Comparison of ENCODE assay signal across 19 cellular contexts in the genomic region with DNA sequence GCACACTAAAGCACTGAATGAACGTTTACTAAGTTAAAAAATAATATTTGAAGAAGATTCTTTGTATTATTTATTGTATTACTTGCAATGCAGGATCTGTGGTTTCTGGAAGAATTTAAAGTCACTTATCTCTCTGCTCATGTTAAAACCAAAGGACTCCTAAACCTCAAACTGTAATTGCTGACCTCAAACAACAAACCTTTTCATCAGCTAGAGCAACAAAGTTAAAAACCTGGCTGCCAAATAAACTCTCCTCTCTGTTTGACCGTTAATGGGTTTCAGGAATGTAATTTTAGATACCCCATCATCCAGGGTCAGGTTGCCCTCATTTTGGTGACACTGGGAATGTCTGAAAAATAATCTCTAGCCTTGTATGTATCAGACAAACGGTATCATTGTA.
DNase-seq lines count a peak whose midpoint lies in the region; ATAC-seq, FAIRE-seq and TF ChIP-seq lines count a peak whose summit lies in the region.
"Had no signal": no experiment of that assay in that cellular context is flagged by ENCODE, and none has a peak within 500 bp of the region (broad histone marks: within the 10 kb centered on the region; RNA-seq: fewer than 3 reads in every experiment).

No MANE protein-coding gene starts in this region.

- H3K79me2 ChIP-seq in osteoblast (ENCODE audit: insufficient read depth, low read length), result no peaks in the 10 kb centered on the region

- H3K4me1 Mint-ChIP-seq in chondrocyte (ENCODE audit: low read depth), result peaks cover 36% of the 10 kb centered on the region

- peak overlapping the region; percentile 84 for H3K27ac Mint-ChIP-seq in chondrocyte (ENCODE audit: unreplicated experiment)
- H3K27ac Mint-ChIP-seq: effector memory CD8-positive, alpha-beta T cell had no signal

- H3K27ac ChIP-seq in osteoblast (ENCODE audit: low read depth, low read length) (peak overlapping the region; percentile 54), upper lobe of left lung (no peak overlapping the region)
- H3K27ac ChIP-seq: ovary, suprapubic skin had no signal

- TF ChIP-seq POLR2A in upper lobe of left lung (IDR thresholded peaks at IDR 0.05), result no peak
- TF ChIP-seq POLR2A in H54 (IDR thresholded peaks at IDR 0.05; ENCODE audit: low read depth, low read length), result no peak

- peaks cover 15% of the 10 kb centered on the region for H3K4me1 ChIP-seq in osteoblast (ENCODE audit: insufficient read depth, low read length)
- H3K4me1 ChIP-seq in upper lobe of left lung, result peaks cover 0 to 4% (median 0%) of the 10 kb centered on the region in 4 donors
- H3K4me1 ChIP-seq: suprapubic skin had no signal

- H3K36me3 Mint-ChIP-seq in chondrocyte (ENCODE audit: low read depth), result no peaks in the 10 kb centered on the region

- no peaks in the 10 kb centered on the region for H4K20me1 ChIP-seq in osteoblast (ENCODE audit: insufficient read depth, low read length)

- H3K9me3 ChIP-seq in osteoblast (ENCODE audit: low read depth, low read length), result no peaks in the 10 kb centered on the region
- no peaks in the 10 kb centered on the region for H3K9me3 ChIP-seq in upper lobe of left lung
- H3K9me3 ChIP-seq: ovary, suprapubic skin had no signal

- ATAC-seq in upper lobe of left lung (ENCODE audit: low FRiP score in 2 of 2), result no peak
- ATAC-seq: effector memory CD8-positive, alpha-beta T cell; GM12878 had no signal

- H3K27me3 Mint-ChIP-seq in chondrocyte (ENCODE audit: low read depth), result no peaks in the 10 kb centered on the region

- peak overlapping the region; percentile 61 for H3K4me2 ChIP-seq in osteoblast (ENCODE audit: insufficient read depth, low read length)

- H3K9me3 Mint-ChIP-seq in chondrocyte (ENCODE audit: low read depth), result peaks cover 5% of the 10 kb centered on the region

- no peaks in the 10 kb centered on the region for H3K36me3 ChIP-seq in osteoblast (ENCODE audit: insufficient read depth, low read length)
- no peaks in the 10 kb centered on the region for H3K36me3 ChIP-seq in upper lobe of left lung
- H3K36me3 ChIP-seq: ovary, suprapubic skin had no signal

- 46 to 52% methylated on average over 3 of the region's 3 CpGs for WGBS in upper lobe of left lung, 2 donors

- H3K4me3 Mint-ChIP-seq in chondrocyte (ENCODE audit: unreplicated experiment), result no peak overlapping the region
- H3K4me3 Mint-ChIP-seq: effector memory CD8-positive, alpha-beta T cell had no signal

- no peak for FAIRE-seq in H54 (lab: Jason Lieb, UNC)
- FAIRE-seq: GM12878 had no signal

- no peak for TF ChIP-seq CTCF in chondrocyte (IDR thresholded peaks at IDR 0.05)
- TF ChIP-seq CTCF in osteoblast (IDR thresholded peaks at IDR 0.05; ENCODE audit: extremely low read depth, low read depth, low read length), result no peak
- TF ChIP-seq CTCF in upper lobe of left lung (IDR thresholded peaks at IDR 0.05), result no peak

- peak overlapping the region; percentile 80 for H2AFZ ChIP-seq in osteoblast (ENCODE audit: low read length)

- H3K4me3 ChIP-seq in osteoblast (ENCODE audit: insufficient read depth, low read length), result no peak overlapping the region
- no peak overlapping the region for H3K4me3 ChIP-seq in upper lobe of left lung
- H3K4me3 ChIP-seq: GM12878, ovary, suprapubic skin had no signal

- no peak for TF ChIP-seq EP300 in upper lobe of left lung (IDR thresholded peaks at IDR 0.05)

- H3K27me3 ChIP-seq in osteoblast (ENCODE audit: insufficient read depth, low read length) (no peaks in the 10 kb centered on the region), upper lobe of left lung (no peaks in the 10 kb centered on the region)
- H3K27me3 ChIP-seq: ovary, suprapubic skin had no signal

- DNase-seq in Daoy (ENCODE audit: low read depth) (peak; percentile 23), OCI-M1 (lab: John Stamatoyannopoulos, UW) (peak; percentile 39), chondrocyte (ENCODE audit: low spot score) (no peak), osteoblast (ENCODE audit: insufficient read length, low spot score, missing footprints) (no peak), NCI-H446 (lab: John Stamatoyannopoulos, UW) (no peak), upper lobe of left lung (no peak), activated gamma-delta T cell (lab: John Stamatoyannopoulos, UW) (no peak), H54 (ENCODE audit: insufficient read length, low spot score) (no peak)
- DNase-seq: activated effector memory CD4-positive, alpha-beta T cell treated with Interleukin-2 at 50 U/mL for 16 hours; cerebellar nuclear complex; effector memory CD8-positive, alpha-beta T cell; GDM1; Karpas-422; NCI-H1105 treated with DMSO at 0.1 percent for 48 hours; NCI-H345; ovary; stimulated activated CD4-positive, alpha-beta T cell treated with anti-CD3 and anti-CD28 coated beads, Interleukin-4, amount 100 ng/mL, for 24 hours had no signal

Comparison
In these comparisons a context has a peak if more than half of its experiments do, and no peak if none do; other contexts are left out.
1. DNase-seq: peak in Daoy (single experiment) and OCI-M1 (single experiment); none in chondrocyte (single experiment), osteoblast (single experiment), NCI-H446 (0 of 2), upper lobe of left lung (0 of 2), activated gamma-delta T cell (single experiment) and H54 (single experiment).